18 cellular contexts compared by ENCODE assay signal in genomic region chr15:63440756-63441155, GRCh38. TPM values are rescaled to one million over a fixed set of nuclear protein-coding genes. Genes with fewer than 3 reads are reported as not detected.
DNase-seq lines count a peak whose midpoint lies in the region; ATAC-seq lines count a peak whose summit lies in the region.
"Had no signal": no experiment of that assay in that cellular context is flagged by ENCODE, and none has a peak within 500 bp of the region (broad histone marks: within the 10 kb centered on the region; RNA-seq: fewer than 3 reads in every experiment).

No MANE protein-coding gene starts in this region.

- no peaks in the 10 kb centered on the region for H3K36me3 ChIP-seq in mesendoderm (ENCODE audit: control insufficient read depth, insufficient read depth, low read length)
- H3K36me3 ChIP-seq: MG63, SJSA1 had no signal

- H3K9me3 Mint-ChIP-seq in activated CD4-positive, alpha-beta T cell treated with anti-CD3 and anti-CD28 coated beads for 36 hours (ENCODE audit: low read depth), result no peaks in the 10 kb centered on the region
- no peaks in the 10 kb centered on the region for H3K9me3 Mint-ChIP-seq in T-helper 2 cell treated with Interferon-gamma antibody and Interleukin-4, amounts not matched to agents 5 μg/mL and 100 μg/mL, for 36 hours

- H3K4ac ChIP-seq in mesendoderm (ENCODE audit: low read depth, low read length), result no peak overlapping the region

- H2BK5ac ChIP-seq in mesendoderm (ENCODE audit: low read length), result peak overlapping the region; percentile 95

- CTCF ChIA-PET in activated CD4-positive, alpha-beta T cell treated with anti-CD3 and anti-CD28 coated beads for 36 hours (lab: Charles Lee), result interaction anchor here (1.1 to 3.6 kb wide), 2 partner anchors 26 to 46 kb away, joined by 3 to 9 read pairs; no protein-coding TSS in a partner anchor

- no CpG with 5 or more reads among the region's 6 CpGs for WGBS in mesendoderm (ENCODE audit: extremely low coverage, insufficient coverage, low lambda C conversion rate)

- H3K18ac ChIP-seq in mesendoderm (ENCODE audit: low read length), result no peak overlapping the region

- no peak overlapping the region for H2BK120ac ChIP-seq in mesendoderm (ENCODE audit: low read depth, low read length)

- no peaks in the 10 kb centered on the region for H3K27me3 Mint-ChIP-seq in activated CD4-positive, alpha-beta T cell treated with anti-CD3 and anti-CD28 coated beads for 36 hours
- peaks cover 9% of the 10 kb centered on the region for H3K27me3 Mint-ChIP-seq in T-helper 2 cell treated with Interferon-gamma antibody and Interleukin-4, amounts not matched to agents 5 μg/mL and 100 μg/mL, for 36 hours (ENCODE audit: low read depth)

- H3K56ac ChIP-seq in mesendoderm (ENCODE audit: low read length), result peak overlapping the region; percentile 80

- H3K27ac Mint-ChIP-seq in activated CD4-positive, alpha-beta T cell treated with anti-CD3 and anti-CD28 coated beads for 36 hours, result peak overlapping the region; percentile 0
- no peak overlapping the region for H3K27ac Mint-ChIP-seq in T-helper 2 cell treated with Interferon-gamma antibody and Interleukin-4, amounts not matched to agents 5 μg/mL and 100 μg/mL, for 36 hours

- no peaks in the 10 kb centered on the region for H3K79me2 ChIP-seq in mesendoderm (ENCODE audit: control insufficient read depth, insufficient read depth, low read length)

- H3K79me1 ChIP-seq in mesendoderm (ENCODE audit: low read length), result no peaks in the 10 kb centered on the region

- no peak for ATAC-seq in activated CD4-positive, alpha-beta T cell treated with anti-CD3 and anti-CD28 coated beads for 36 hours
- no peak for ATAC-seq in HG03457 (IDR thresholded peaks at IDR 0.05; ENCODE audit: unreplicated experiment)
- ATAC-seq: A549, HepG2 had no signal

- no peak overlapping the region for H4K5ac ChIP-seq in mesendoderm (ENCODE audit: low read length)

- H3K27me3 ChIP-seq in mesendoderm (ENCODE audit: insufficient read depth, low read length, poor library complexity), result no peaks in the 10 kb centered on the region
- H3K27me3 ChIP-seq: MG63, SJSA1 had no signal

- no peaks in the 10 kb centered on the region for H3K36me3 Mint-ChIP-seq in activated CD4-positive, alpha-beta T cell treated with anti-CD3 and anti-CD28 coated beads for 36 hours (ENCODE audit: low read depth)
- no peaks in the 10 kb centered on the region for H3K36me3 Mint-ChIP-seq in T-helper 2 cell treated with Interferon-gamma antibody and Interleukin-4, amounts not matched to agents 5 μg/mL and 100 μg/mL, for 36 hours (ENCODE audit: low read depth)

- peaks cover 21% of the 10 kb centered on the region for H3K4me1 ChIP-seq in mesendoderm (ENCODE audit: control insufficient read depth, low read depth, low read length)

- POLR2A ChIA-PET in activated CD4-positive, alpha-beta T cell treated with anti-CD3 and anti-CD28 coated beads for 36 hours (lab: Charles Lee), result interaction anchor here (1.1 kb wide), 1 partner anchor 19 kb away, joined by 3 read pairs; no protein-coding TSS in a partner anchor

- no peak overlapping the region for H2AK5ac ChIP-seq in mesendoderm (ENCODE audit: low read length)

- peak overlapping the region; percentile 20 for H3K9ac ChIP-seq in mesendoderm (ENCODE audit: low read length)

- no peak overlapping the region for H4K8ac ChIP-seq in mesendoderm (ENCODE audit: low read depth, low read length)

- peak overlapping the region; percentile 19 for H3K27ac ChIP-seq in mesendoderm (ENCODE audit: low read depth, low read length)
- H3K27ac ChIP-seq: A549, RWPE1, SJSA1 had no signal

- H3K4me3 Mint-ChIP-seq in activated CD4-positive, alpha-beta T cell treated with anti-CD3 and anti-CD28 coated beads for 36 hours, result no peak overlapping the region
- peak overlapping the region; percentile 58 for H3K4me3 Mint-ChIP-seq in T-helper 2 cell treated with Interferon-gamma antibody and Interleukin-4, amounts not matched to agents 5 μg/mL and 100 μg/mL, for 36 hours

- no peak for DNase-seq in activated CD4-positive, alpha-beta T cell treated with anti-CD3 and anti-CD28 coated beads for 36 hours
- no peak for DNase-seq in activated CD4-positive, alpha-beta T cell treated with anti-CD3 and anti-CD28 coated beads, Interleukin-2, amount 50 U/mL, for 48 hours
- peak; percentile 16 for DNase-seq in DMS79 (lab: John Stamatoyannopoulos, UW)
- DNase-seq in T-helper 2 cell treated with Interferon-gamma antibody and Interleukin-4, amounts not matched to agents 5 μg/mL and 100 μg/mL, for 36 hours (ENCODE audit: low spot score), result no peak
- DNase-seq in mesendoderm, result peak; percentile 65
- no peak for DNase-seq in HT-29 (ENCODE audit: low spot score)
- no peak for DNase-seq in NCI-H69 (lab: John Stamatoyannopoulos, UW)
- DNase-seq: MG63; NCI-H1105 treated with DMSO at 0.1 percent for 48 hours; NCI-H1930; NCI-H524 treated with DMSO at 0.1 percent for 48 hours; NK-92 treated with Interleukin-12 subunit alpha and Interleukin-12 subunit beta, amount 100 ng/mL, for 24 hours; OCI-M1 had no signal

- peak overlapping the region; percentile 2 for H3K23ac ChIP-seq in mesendoderm (ENCODE audit: low read length)

- no peak overlapping the region for H3K4me3 ChIP-seq in mesendoderm (ENCODE audit: low read length)
- H3K4me3 ChIP-seq: A549, MG63, SJSA1 had no signal

- no peak overlapping the region for H2BK15ac ChIP-seq in mesendoderm (replicated peaks; ENCODE audit: low read depth)

- intact Hi-C loops in activated CD4-positive, alpha-beta T cell treated with anti-CD3 and anti-CD28 coated beads for 36 hours (cut with DNase I, micrococcal nuclease), result no loop called here

- H3K4me2 ChIP-seq in mesendoderm (ENCODE audit: low read length), result no peak overlapping the region
- H3K4me2 ChIP-seq: A549 had no signal

- peaks cover 50% of the 10 kb centered on the region for H3K4me1 Mint-ChIP-seq in activated CD4-positive, alpha-beta T cell treated with anti-CD3 and anti-CD28 coated beads for 36 hours
- H3K4me1 Mint-ChIP-seq in T-helper 2 cell treated with Interferon-gamma antibody and Interleukin-4, amounts not matched to agents 5 μg/mL and 100 μg/mL, for 36 hours (ENCODE audit: low read depth), result peaks cover 36% of the 10 kb centered on the region

RNA-seq across cellular contexts. Expression of gene CA12, which starts 59.1 kb away (rescaled TPM):
- under 1 TPM; 0.32 to 0.46 TPM for total RNA-seq in activated CD4-positive, alpha-beta T cell treated with anti-CD3 and anti-CD28 coated beads for 36 hours
- 5.9 TPM for polyA plus RNA-seq in mesendoderm (2013, experiment 1 of 2)
- 5.5 TPM for polyA plus RNA-seq in mesendoderm (2013, experiment 2 of 2)
- total RNA-seq in HT-29 (2014; rRNA removed; shearing (Covaris generic)), result 60.0 and 64.9 TPM in 2 replicates

Comparison
In these comparisons a context has a peak if more than half of its experiments do, and no peak if none do; other contexts are left out.
1. DNase-seq: peak in DMS79 (single experiment) and mesendoderm (single experiment); none in activated CD4-positive, alpha-beta T cell treated with anti-CD3 and anti-CD28 coated beads for 36 hours (single experiment), activated CD4-positive, alpha-beta T cell treated with anti-CD3 and anti-CD28 coated beads, Interleukin-2, amount 50 U/mL, for 48 hours (0 of 2), T-helper 2 cell treated with Interferon-gamma antibody and Interleukin-4, amounts not matched to agents 5 μg/mL and 100 μg/mL, for 36 hours (single experiment), HT-29 (single experiment) and NCI-H69 (single experiment).
2. RNA of gene CA12, which starts 59.1 kb away (total RNA-seq): 60.0 to 64.9 TPM in HT-29; 0.32 to 0.46 TPM in activated CD4-positive, alpha-beta T cell treated with anti-CD3 and anti-CD28 coated beads for 36 hours; every median in the first group is over 10 times any median in the second.